Comparison of ENCODE assay signal across 8 cellular contexts in the genomic region with DNA sequence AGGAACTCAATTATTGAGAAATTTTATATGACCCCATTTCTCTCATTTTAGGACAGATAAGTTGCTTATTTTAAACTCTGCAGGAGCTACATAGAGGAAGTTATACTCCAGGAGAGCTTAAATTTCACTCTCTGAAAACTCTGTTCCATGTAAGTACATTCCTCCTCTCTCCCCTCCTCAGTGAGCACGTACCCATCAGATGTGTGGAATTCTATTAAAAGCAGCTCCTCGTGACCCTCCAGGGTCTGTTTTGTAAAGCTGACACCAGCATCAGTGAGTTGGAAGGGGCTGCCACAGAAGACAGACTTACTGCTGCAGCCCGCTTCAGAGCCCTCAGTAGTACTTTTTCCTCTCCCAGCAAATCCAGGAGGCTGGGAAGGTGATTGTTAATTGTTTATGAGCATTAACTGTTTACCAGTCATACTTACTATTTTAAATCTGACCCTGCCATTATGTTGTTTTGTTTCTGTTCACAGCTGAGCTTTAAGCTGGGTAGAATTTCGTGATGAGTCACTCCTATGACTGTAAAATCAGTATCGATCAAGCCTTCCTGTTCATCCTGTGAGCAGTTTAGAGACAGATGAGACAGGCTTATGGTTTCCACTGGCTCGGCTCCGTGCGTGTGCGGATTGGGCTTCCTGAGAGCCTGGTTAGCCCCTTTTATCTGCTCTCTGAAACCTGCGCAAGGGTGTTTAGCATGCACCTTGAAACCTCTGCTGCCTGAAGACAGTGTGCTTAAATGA. TPM values are rescaled to one million over a fixed set of nuclear protein-coding genes. Genes with fewer than 3 reads are reported as not detected.
DNase-seq lines count a peak whose midpoint lies in the region; ATAC-seq and TF ChIP-seq lines count a peak whose summit lies in the region.

No MANE protein-coding gene starts in this region.

- TF ChIP-seq CTCF in AG10803 (conservative IDR thresholded peaks at IDR 0.05; ENCODE audit: low read length) (no peak), upper lobe of left lung (IDR thresholded peaks at IDR 0.05) (no peak)

- H3K4me3 ChIP-seq in AG10803 (ENCODE audit: low read length) (no peak overlapping the region), upper lobe of left lung (no peak overlapping the region)

- H3K4me3 Mint-ChIP-seq in activated T-cell treated with anti-CD3 and anti-CD28 coated beads, Interleukin-2, amount 50 U/mL, for 72 hours = peak overlapping the region; percentile 29 to 38

- H3K9me3 ChIP-seq in upper lobe of left lung = no peaks in the 10 kb centered on the region

- peaks cover 0 to 2% of the 10 kb centered on the region in 2 donors for H3K9me3 Mint-ChIP-seq in activated T-cell treated with anti-CD3 and anti-CD28 coated beads, Interleukin-2, amount 50 U/mL, for 72 hours

- H3K27ac ChIP-seq in upper lobe of left lung = peak overlapping the region in 2 of 4 donors; percentile 24 to 49

- TF ChIP-seq EP300 in upper lobe of left lung (IDR thresholded peaks at IDR 0.05) = no peak

- peak; percentile 70 for ATAC-seq in HG03442 (IDR thresholded peaks at IDR 0.05; ENCODE audit: unreplicated experiment)
- peak; percentile 99 for ATAC-seq in activated T-cell treated with anti-CD3 and anti-CD28 coated beads, Interleukin-2, amount 50 U/mL, for 72 hours (replicated peaks in 1 of 2)
- no peak for ATAC-seq in upper lobe of left lung (ENCODE audit: low FRiP score in 2 of 2)

- H3K4me1 ChIP-seq in upper lobe of left lung = peaks cover 29 to 86% (median 64%) of the 10 kb centered on the region in 4 donors

- DNase-seq in AG10803 (ENCODE audit: low read depth) (peak; percentile 44), kidney tubule cell (ENCODE audit: low spot score) (peak; percentile 76), upper lobe of left lung (no peak), D341Med (ENCODE audit: low spot score) (no peak), SHP77 treated with DMSO at 0.1 percent for 48 hours (lab: John Stamatoyannopoulos, UW) (no peak), COLO829 (ENCODE audit: low spot score) (no peak)
- peak; percentile 57 to 80 for DNase-seq in activated T-cell treated with anti-CD3 and anti-CD28 coated beads, Interleukin-2, amount 50 U/mL, for 72 hours

- no peaks in the 10 kb centered on the region for H3K36me3 ChIP-seq in upper lobe of left lung

- peaks cover 0 to 2% of the 10 kb centered on the region in 2 donors for H3K36me3 Mint-ChIP-seq in activated T-cell treated with anti-CD3 and anti-CD28 coated beads, Interleukin-2, amount 50 U/mL, for 72 hours (ENCODE audit: insufficient read depth in 2 of 2)

- 56 to 64% methylated on average over 10 of the region's 10 CpGs for WGBS in upper lobe of left lung, 2 donors

- no peak overlapping the region for H3K27ac Mint-ChIP-seq in activated T-cell treated with anti-CD3 and anti-CD28 coated beads, Interleukin-2, amount 50 U/mL, for 72 hours

- H3K27me3 ChIP-seq in upper lobe of left lung = no peaks in the 10 kb centered on the region

- no peaks in the 10 kb centered on the region for H3K27me3 Mint-ChIP-seq in activated T-cell treated with anti-CD3 and anti-CD28 coated beads, Interleukin-2, amount 50 U/mL, for 72 hours (ENCODE audit: low read depth)

- no peak for TF ChIP-seq POLR2A in upper lobe of left lung (IDR thresholded peaks at IDR 0.05)

- H3K4me1 Mint-ChIP-seq in activated T-cell treated with anti-CD3 and anti-CD28 coated beads, Interleukin-2, amount 50 U/mL, for 72 hours (ENCODE audit: low read depth) = peaks cover 71% of the 10 kb centered on the region

RNA-seq across cellular contexts. Expression of a gene that starts 20.4 kb away (rescaled TPM):
- 10 to 100 TPM; 25.7 to 40.1 TPM for total RNA-seq in activated T-cell treated with anti-CD3 and anti-CD28 coated beads, Interleukin-2, amount 50 U/mL, for 72 hours
- total RNA-seq in upper lobe of left lung = 100 to 1,000 TPM in 2 of 6 donors, 10 to 100 TPM in 4; 31.0 to 142 (median 63.8) TPM

Comparison
In these comparisons a context has a peak if more than half of its experiments do, and no peak if none do; other contexts are left out.
1. DNase-seq: peak in AG10803 (single experiment), activated T-cell treated with anti-CD3 and anti-CD28 coated beads, Interleukin-2, amount 50 U/mL, for 72 hours (2 of 2) and kidney tubule cell (single experiment); none in upper lobe of left lung (0 of 2), D341Med (single experiment), SHP77 treated with DMSO at 0.1 percent for 48 hours (single experiment) and COLO829 (single experiment).
2. ATAC-seq: peak in HG03442 (single experiment) and activated T-cell treated with anti-CD3 and anti-CD28 coated beads, Interleukin-2, amount 50 U/mL, for 72 hours (2 of 2); none in upper lobe of left lung (0 of 2).